Comparison of ENCODE assay signal across 9 cellular contexts in the genomic region with DNA sequence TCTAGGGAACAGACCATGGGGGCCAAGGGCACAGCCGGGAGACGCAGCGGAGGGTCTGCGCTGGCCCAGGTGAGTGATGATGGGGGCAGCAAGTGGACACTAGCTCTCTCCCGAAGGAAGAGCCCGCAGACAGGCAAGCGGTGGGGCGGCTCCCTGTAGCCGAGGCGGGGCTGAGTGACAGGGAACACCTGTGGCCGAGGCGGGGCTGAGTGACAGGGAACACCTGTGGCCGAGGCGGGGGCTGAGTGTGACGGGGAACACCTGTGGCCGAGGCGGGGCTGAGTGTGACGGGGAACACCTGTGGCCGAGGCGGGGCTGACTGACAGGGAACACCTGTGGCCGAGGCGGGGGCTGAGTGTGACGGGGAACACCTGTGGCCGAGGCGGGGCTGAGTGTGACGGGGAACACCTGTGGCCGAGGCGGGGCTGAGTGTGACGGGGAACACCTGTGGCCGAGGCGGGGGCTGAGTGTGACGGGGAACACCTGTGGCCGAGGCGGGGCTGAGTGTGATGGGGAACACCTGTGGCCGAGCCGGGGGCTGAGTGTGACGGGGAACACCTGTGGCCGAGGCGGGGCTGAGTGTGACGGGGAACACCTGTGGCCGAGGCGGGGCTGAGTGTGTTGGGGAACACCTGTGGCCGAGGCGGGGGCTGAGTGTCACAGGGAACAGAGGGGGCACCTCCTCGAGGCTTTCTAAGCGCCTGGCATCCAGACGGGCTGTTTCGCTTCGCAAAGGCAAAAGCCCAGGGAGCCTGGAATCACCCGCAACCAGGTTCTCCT. TPM values are rescaled to one million over a fixed set of nuclear protein-coding genes. Genes with fewer than 3 reads are reported as not detected.
DNase-seq lines count a peak whose midpoint lies in the region; ATAC-seq and TF ChIP-seq lines count a peak whose summit lies in the region.
"Not testable (repeated sequence)": the region's sequence is repeated elsewhere in the genome, so short reads cannot be mapped to it uniquely, and the experiment has no call there.
"Had no signal": no experiment of that assay in that cellular context is flagged by ENCODE, and none has a peak within 500 bp of the region (broad histone marks: within the 10 kb centered on the region; RNA-seq: fewer than 3 reads in every experiment).

No MANE protein-coding gene starts in this region.

- not testable (repeated sequence) for H2AFZ ChIP-seq in MM.1S (ENCODE audit: low read length); fibroblast of lung (ENCODE audit: low read length); mesenchymal stem cell (ENCODE audit: low read depth, low read length)

- TF ChIP-seq CTCF in MM.1S (IDR thresholded peaks at IDR 0.05; ENCODE audit: low read length); WTC11 (IDR thresholded peaks at IDR 0.05); body of pancreas (IDR thresholded peaks at IDR 0.05); fibroblast of lung (conservative IDR thresholded peaks at IDR 0.05 in 1 of 2, IDR thresholded peaks at IDR 0.05 in 1 of 2; ENCODE audit: low read depth in 1 of 2, low read length in 2 of 2); psoas muscle (IDR thresholded peaks at IDR 0.05); vagina (IDR thresholded peaks at IDR 0.05): not testable (repeated sequence)

- H3K23ac ChIP-seq in mesenchymal stem cell (ENCODE audit: low read length in 2 of 2), result not testable (repeated sequence)

- H3K4me1 ChIP-seq in MM.1S (ENCODE audit: low read length); fibroblast of lung (ENCODE audit: control insufficient read depth, extremely low read depth, insufficient read depth, low read length); mesenchymal stem cell (ENCODE audit: control insufficient read depth, insufficient read depth, low read depth, low read length); psoas muscle: not testable (repeated sequence)
- H3K4me1 ChIP-seq in body of pancreas, result peaks cover 13% of the 10 kb centered on the region
- H3K4me1 ChIP-seq in vagina, result peaks cover 23% of the 10 kb centered on the region

- H4K8ac ChIP-seq in mesenchymal stem cell (ENCODE audit: low read length), result not testable (repeated sequence)

- not testable (repeated sequence) for ATAC-seq in WTC11, body of pancreas, psoas muscle

- H3K4me1 Mint-ChIP-seq in WTC11, result not testable (repeated sequence)

- H4K20me1 ChIP-seq in MM.1S (ENCODE audit: insufficient read depth, low read length); fibroblast of lung (ENCODE audit: control insufficient read depth, extremely low read depth, insufficient read depth, low read length): not testable (repeated sequence)

- not testable (repeated sequence) for H4K91ac ChIP-seq in mesenchymal stem cell (ENCODE audit: low read length)

- POLR2A ChIA-PET in WTC11 (lab: Charles Lee), result not testable (repeated sequence)

- intact Hi-C loops in body of pancreas (cut with DNase I); psoas muscle (cut with DNase I); vagina (cut with DNase I): not testable (repeated sequence)

- not testable (repeated sequence) for H3K4ac ChIP-seq in mesenchymal stem cell (ENCODE audit: low read depth in 1 of 2, low read length in 2 of 2)

- peak overlapping the region; percentile 94 for H3K4me3 ChIP-seq in MM.1S (ENCODE audit: low read length)
- peak overlapping the region in 1 of 2 donors; percentile 67 for H3K4me3 ChIP-seq in body of pancreas
- H3K4me3 ChIP-seq in fibroblast of lung (replicated peaks in 1 of 4; ENCODE audit: control extremely low read depth in 1 of 4, insufficient read depth in 1 of 4, low read depth in 3 of 4, low read length in 4 of 4), result peak overlapping the region; percentile 67 to 85 (median 78)
- H3K4me3 ChIP-seq in mesenchymal stem cell (ENCODE audit: insufficient read depth in 1 of 2, low read depth in 1 of 2, low read length in 2 of 2), result peak overlapping the region; percentile 83 to 99
- H3K4me3 ChIP-seq in psoas muscle, result peak overlapping the region; percentile 87
- H3K4me3 ChIP-seq in vagina, result peak overlapping the region; percentile 81 to 96

- not testable (repeated sequence) for H2BK12ac ChIP-seq in mesenchymal stem cell (ENCODE audit: low read length in 2 of 2)

- not testable (repeated sequence) for H3K27me3 ChIP-seq in MM.1S (replicated peaks; ENCODE audit: insufficient read depth, low read length); body of pancreas; fibroblast of lung (ENCODE audit: control insufficient read depth, insufficient read depth, low read length); mesenchymal stem cell (ENCODE audit: control insufficient read depth in 1 of 2, insufficient read depth in 1 of 2, low read length in 2 of 2); psoas muscle (ENCODE audit: insufficient read depth in 3 of 3, low read length in 2 of 3); vagina

- H3K27me3 Mint-ChIP-seq in WTC11 (ENCODE audit: low read depth), result not testable (repeated sequence)

- WGBS in body of pancreas, 2 donors, result 24 to 30% methylated on average over 20 to 45 of the region's 50 CpGs
- WGBS in mesenchymal stem cell, result 95% methylated on average over 34 of the region's 50 CpGs
- 43 to 61% (median 47%) methylated on average over 30 to 50 of the region's 50 CpGs for WGBS in psoas muscle, 3 donors

- not testable (repeated sequence) for H3K18ac ChIP-seq in mesenchymal stem cell (ENCODE audit: low read depth in 1 of 2, low read length in 2 of 2)

- TF ChIP-seq POLR2A in body of pancreas (IDR thresholded peaks at IDR 0.05); vagina (IDR thresholded peaks at IDR 0.05): not testable (repeated sequence)

- not testable (repeated sequence) for H3K36me3 Mint-ChIP-seq in WTC11

- not testable (repeated sequence) for H2BK120ac ChIP-seq in mesenchymal stem cell (ENCODE audit: low read depth, low read length)

- DNase-seq in DMS53 treated with DMSO at 0.1 percent for 48 hours (lab: John Stamatoyannopoulos, UW; ENCODE audit: unreplicated experiment) (peak; percentile 57), body of pancreas (peak; percentile 83 to 93 (median 91)), psoas muscle (peak in 1 of 2 donors; percentile 18)
- not testable (repeated sequence) for DNase-seq in MM.1S; WTC11 (ENCODE audit: low spot score); fibroblast of lung (ENCODE audit: low read depth in 2 of 2); mesenchymal stem cell; vagina (ENCODE audit: extremely low spot score in 2 of 2)

- H3K9ac ChIP-seq in MM.1S (ENCODE audit: low read length) (peak overlapping the region; percentile 93; the same call in 1 of the 2 replicates), fibroblast of lung (ENCODE audit: insufficient read depth, low read length) (peak overlapping the region; percentile 53), mesenchymal stem cell (ENCODE audit: low read length) (peak overlapping the region; percentile 85)

- not testable (repeated sequence) for H2BK5ac ChIP-seq in mesenchymal stem cell (ENCODE audit: low read depth, low read length, poor library complexity, severe bottlenecking)

- H3K27ac Mint-ChIP-seq in WTC11, result not testable (repeated sequence)

- CTCF ChIA-PET in WTC11 (lab: Charles Lee), result interaction anchor here (2.3 kb wide), 1 partner anchor 28 kb away, joined by 8 read pairs; no protein-coding TSS in a partner anchor

- peaks cover 31% of the 10 kb centered on the region for H3K79me2 ChIP-seq in MM.1S (ENCODE audit: low read length)
- H3K79me2 ChIP-seq in fibroblast of lung (ENCODE audit: control insufficient read depth, insufficient read depth, low read length), result peaks cover 14% of the 10 kb centered on the region

- peak overlapping the region; percentile 72 for H3K4me3 Mint-ChIP-seq in WTC11

- H3K9me3 Mint-ChIP-seq in WTC11, result not testable (repeated sequence)

- not testable (repeated sequence) for H3K9me3 ChIP-seq in MM.1S (replicated peaks; ENCODE audit: insufficient read depth, low read length); body of pancreas; fibroblast of lung (ENCODE audit: control insufficient read depth, insufficient read depth, low read depth, low read length); mesenchymal stem cell (ENCODE audit: control insufficient read depth, low read length); psoas muscle; vagina

- H3K36me3 ChIP-seq in MM.1S (replicated peaks; ENCODE audit: insufficient read depth, low read length); body of pancreas (replicated peaks in 1 of 2; ENCODE audit: insufficient read depth in 1 of 2, low read depth in 2 of 2): not testable (repeated sequence)
- H3K36me3 ChIP-seq in fibroblast of lung (ENCODE audit: control insufficient read depth, insufficient read depth, low read length), result peaks cover 17% of the 10 kb centered on the region
- H3K36me3 ChIP-seq in mesenchymal stem cell (ENCODE audit: control insufficient read depth in 1 of 2, insufficient read depth in 2 of 2, low read depth in 1 of 2, low read length in 2 of 2), result peaks cover 32 to 49% of the 10 kb centered on the region in 2 experiments
- H3K36me3 ChIP-seq in psoas muscle (ENCODE audit: insufficient read depth in 1 of 2, low read depth in 1 of 2), result peaks cover 9 to 42% of the 10 kb centered on the region in 2 donors
- peaks cover 0 to 27% of the 10 kb centered on the region in 2 donors for H3K36me3 ChIP-seq in vagina

- not testable (repeated sequence) for H3K9me2 ChIP-seq in MM.1S (replicated peaks; ENCODE audit: insufficient read depth, low read length)

- not testable (repeated sequence) for H3F3A ChIP-seq in MM.1S (ENCODE audit: insufficient read depth, low read length)

- not testable (repeated sequence) for H3K14ac ChIP-seq in mesenchymal stem cell (ENCODE audit: low read length in 2 of 2)

- H2BK15ac ChIP-seq in mesenchymal stem cell (ENCODE audit: low read depth, poor library complexity, severe bottlenecking), result not testable (repeated sequence)

- not testable (repeated sequence) for H3K27ac ChIP-seq in MM.1S (ENCODE audit: low read length); mesenchymal stem cell (ENCODE audit: low read length, poor library complexity, severe bottlenecking)
- H3K27ac ChIP-seq in body of pancreas (peak overlapping the region; percentile 88 to 98 (median 96)), fibroblast of lung (ENCODE audit: insufficient read depth, low read length) (peak overlapping the region; percentile 44), psoas muscle (peak overlapping the region; percentile 94), vagina (peak overlapping the region; percentile 93)

- H2AK5ac ChIP-seq in mesenchymal stem cell (ENCODE audit: low read length, severe bottlenecking), result peak overlapping the region; percentile 78

- peaks cover 28% of the 10 kb centered on the region for H3K79me1 ChIP-seq in mesenchymal stem cell (replicated peaks; ENCODE audit: low read length, poor library complexity, severe bottlenecking)

- H3K4me2 ChIP-seq in MM.1S (ENCODE audit: low read depth, low read length), result peak overlapping the region; percentile 74; the same call in 1 of the 2 replicates
- H3K4me2 ChIP-seq in fibroblast of lung (ENCODE audit: extremely low read depth, insufficient read depth, low read length), result peak overlapping the region; percentile 59
- peak overlapping the region; percentile 55 for H3K4me2 ChIP-seq in mesenchymal stem cell (ENCODE audit: low read length, poor library complexity, severe bottlenecking)

RNA-seq across cellular contexts. Expression of a gene that starts 1.4 kb away (rescaled TPM):
- total RNA-seq in WTC11 (2021) (66.9 to 88.8 TPM (median 84.5 TPM) in 3 replicates), body of pancreas (10 to 100 TPM; 35.0 to 49.8 TPM), fibroblast of lung (24.4 and 35.0 TPM in 2 replicates), psoas muscle (10 to 100 TPM; 47.0 to 66.5 (median 56.7) TPM), vagina (46.9 TPM)
- polyA plus RNA-seq in fibroblast of lung (19.3 and 26.2 TPM in 2 replicates), psoas muscle (10 to 100 TPM; 30.7 to 55.8 (median 51.3) TPM)
- 45.7 and 61.2 TPM in 2 replicates for polyA plus RNA-seq in fibroblast of lung (2012)
- 39.8 and 51.4 TPM in 2 replicates for polyA minus RNA-seq in fibroblast of lung (ENCODE audit: low replicate concordance)
- 19.4 TPM for polyA plus RNA-seq in mesenchymal stem cell (2013, experiment 1 of 2)
- polyA plus RNA-seq in mesenchymal stem cell (2013, experiment 2 of 2), result 19.2 TPM

RNA-seq across cellular contexts. Expression of a gene that starts 1.7 kb away (rescaled TPM):
- total RNA-seq in WTC11 (2021) (not detected in 3 replicates), body of pancreas (not detected), fibroblast of lung (not detected in 2 replicates), psoas muscle (not detected), vagina (not detected)
- polyA plus RNA-seq in fibroblast of lung (not detected in 2 replicates), psoas muscle (not detected)
- not detected in 2 replicates for polyA plus RNA-seq in fibroblast of lung (2012)
- not detected in 2 replicates for polyA minus RNA-seq in fibroblast of lung (ENCODE audit: low replicate concordance)
- polyA plus RNA-seq in mesenchymal stem cell (2013, experiment 1 of 2), result not detected
- polyA plus RNA-seq in mesenchymal stem cell (2013, experiment 2 of 2), result not detected
- total RNA-seq: Daoy had no signal

RNA-seq across cellular contexts. Expression of a gene that starts 21.4 kb away (rescaled TPM):
- 85.5 to 99.5 TPM (median 88.3 TPM) in 3 replicates for total RNA-seq in WTC11 (2021)
- total RNA-seq in body of pancreas, result 10 to 100 TPM; 11.2 to 34.0 TPM
- 13.2 and 13.4 TPM in 2 replicates for total RNA-seq in fibroblast of lung
- 20.9 and 25.5 TPM in 2 replicates for polyA plus RNA-seq in fibroblast of lung
- 34.2 and 35.6 TPM in 2 replicates for polyA plus RNA-seq in fibroblast of lung (2012)
- 30.5 and 33.5 TPM in 2 replicates for polyA minus RNA-seq in fibroblast of lung (ENCODE audit: low replicate concordance)
- polyA plus RNA-seq in mesenchymal stem cell (2013, experiment 1 of 2), result 68.0 TPM
- 67.1 TPM for polyA plus RNA-seq in mesenchymal stem cell (2013, experiment 2 of 2)
- total RNA-seq in psoas muscle, result 10 to 100 TPM; 17.8 to 56.8 (median 50.6) TPM
- polyA plus RNA-seq in psoas muscle, result 10 to 100 TPM; 37.4 to 92.0 (median 60.8) TPM
- 41.3 TPM for total RNA-seq in vagina

RNA-seq across cellular contexts. Expression of a gene that starts 25.5 kb away (rescaled TPM):
- total RNA-seq in WTC11 (2021) (2.9 to 4.4 TPM (median 3.6 TPM) in 3 replicates), body of pancreas (1 to 10 TPM in 1 of 2 donors, not detected in 1; 3.3 TPM), fibroblast of lung (not detected in 2 replicates), psoas muscle (not detected), vagina (not detected)
- polyA plus RNA-seq in fibroblast of lung (not detected in 2 replicates), psoas muscle (under 1 TPM in 1 of 3 donors, not detected in 2; 0.16 TPM)
- not detected in 2 replicates for polyA plus RNA-seq in fibroblast of lung (2012)
- polyA minus RNA-seq in fibroblast of lung (ENCODE audit: low replicate concordance), result not detected in 2 replicates
- not detected for polyA plus RNA-seq in mesenchymal stem cell (2013, experiment 1 of 2)
- not detected for polyA plus RNA-seq in mesenchymal stem cell (2013, experiment 2 of 2)
- total RNA-seq: Daoy had no signal

RNA-seq across cellular contexts. Expression of a gene that starts 32.1 kb away (rescaled TPM):
- total RNA-seq in WTC11 (2021) (1.7 to 2.7 TPM (median 2.5 TPM) in 3 replicates), body of pancreas (100 to 1,000 TPM; 134 to 825 TPM), fibroblast of lung (18.8 and 206 TPM in 2 replicates), psoas muscle (10 to 100 TPM; 56.8 to 79.9 (median 64.2) TPM), vagina (2,325 TPM)
- polyA plus RNA-seq in fibroblast of lung (1.00 and 3.3 TPM in 2 replicates), psoas muscle (100 to 1,000 TPM in 2 of 3 donors, 10 to 100 TPM in 1; 87.1 to 142 (median 142) TPM)
- polyA plus RNA-seq in fibroblast of lung (2012), result 3.2 and 13.7 TPM in 2 replicates
- 0.59 and 0.78 TPM in 2 replicates for polyA minus RNA-seq in fibroblast of lung (ENCODE audit: low replicate concordance)
- polyA plus RNA-seq in mesenchymal stem cell (2013, experiment 1 of 2), result 0.30 TPM
- 0.51 TPM for polyA plus RNA-seq in mesenchymal stem cell (2013, experiment 2 of 2)
